In genomic region chr20:44023515-44024371, GRCh38 we compare ENCODE assay signal across 28 cellular contexts.
A peak's percentile ranks its signal among the peaks of the same experiment; 100 is the strongest.
DNase-seq lines count a peak whose midpoint lies in the region; ATAC-seq and TF ChIP-seq lines count a peak whose summit lies in the region.
"Had no signal": no experiment of that assay in that cellular context is flagged by ENCODE, and none has a peak within 500 bp of the region (broad histone marks: within the 10 kb centered on the region; RNA-seq: fewer than 3 reads in every experiment).

No MANE protein-coding gene starts in this region.

- DNase-seq in activated CD8-positive, alpha-beta memory T cell treated with anti-CD3 and anti-CD28 coated beads, Interleukin-2, amount 50 U/mL, for 48 hours, result peak; percentile 47
- no peak for DNase-seq in activated CD8-positive, alpha-beta memory T cell treated with anti-CD3 and anti-CD28 coated beads, Interleukin-2, amount 50 U/mL, for 4 hours
- DNase-seq in RPMI8226 (peak; percentile 20), left lobe of liver (ENCODE audit: low spot score) (peak; percentile 31), transverse colon (peak; percentile 37), pons (ENCODE audit: low spot score) (no peak), caudate nucleus (lab: John Stamatoyannopoulos, UW) (no peak), GM13977 (ENCODE audit: low spot score) (no peak)
- DNase-seq: activated CD4-positive, alpha-beta T cell treated with anti-CD3 and anti-CD28 coated beads for 4 hours; activated naive CD4-positive, alpha-beta T cell treated with anti-CD3 and anti-CD28 coated beads, Interleukin-2, amount 10 ng/mL, durations not matched to agents 7 days and 5 days; activated T-cell treated with anti-CD3 and anti-CD28 coated beads, Interleukin-2, amount 50 U/mL, for 48 hours; CD4-positive, alpha-beta T cell; cerebellar nuclear complex; gastrocnemius medialis; NCI-H1436; NCI-H2081; NCI-H2227 treated with DMSO at 0.1 percent for 48 hours; NCI-H526; nephron progenitor cell; stimulated activated CD4-positive, alpha-beta T cell treated with anti-CD3 and anti-CD28 coated beads, Interleukin-1b, Interleukin-23, amount 100 ng/mL, for 48 hours; stimulated activated naive CD4-positive, alpha-beta T cell treated with Interleukin-2 at 50 U/mL for 16 hours had no signal

- peaks cover 9 to 24% (median 15%) of the 10 kb centered on the region in 4 donors for H3K4me1 ChIP-seq in transverse colon
- H3K4me1 ChIP-seq: parathyroid adenoma, right atrium auricular region had no signal

- no peaks in the 10 kb centered on the region for H3K36me3 ChIP-seq in transverse colon
- H3K36me3 ChIP-seq: adrenal gland, gastrocnemius medialis, right atrium auricular region, thoracic aorta, vagina had no signal

- H3K27me3 ChIP-seq in transverse colon, result no peaks in the 10 kb centered on the region
- H3K27me3 ChIP-seq: adrenal gland, gastrocnemius medialis, right atrium auricular region, vagina had no signal

- no peak overlapping the region for H3K4me3 ChIP-seq in transverse colon
- H3K4me3 ChIP-seq: adrenal gland, gastrocnemius medialis, right atrium auricular region, thoracic aorta, vagina had no signal

- intact Hi-C loops in transverse colon (cut with DNase I; ENCODE audit: low total_unique reads), result no loop called here

- no peaks in the 10 kb centered on the region for H3K9me3 ChIP-seq in transverse colon
- H3K9me3 ChIP-seq: adrenal gland, gastrocnemius medialis, right atrium auricular region, thoracic aorta, vagina had no signal

- no peak for ATAC-seq in left lobe of liver
- ATAC-seq: gastrocnemius medialis, HepG2 had no signal

- in situ Hi-C loops in transverse colon (cut with MboI; ENCODE audit: low pct_ligation_motif_present in 1 of 4, low pct_unique_long_range_greater_than_20kb in 1 of 4, low sequenced_read_pairs in 3 of 4) (no loop called here), GM13977 (cut with MboI; ENCODE audit: low pct_unique_long_range_greater_than_20kb, low sequenced_read_pairs, unreplicated experiment) (no loop called here)

- TF ChIP-seq CTCF in transverse colon (IDR thresholded peaks at IDR 0.05) (no peak), GM13977 (IDR thresholded peaks at IDR 0.05; ENCODE audit: extremely low read depth, insufficient read depth, missing control alignments) (no peak)

- WGBS in transverse colon (ENCODE audit: low coverage in 1 of 2), 2 donors, result 45 to 54% methylated on average over 4 to 10 of the region's 10 CpGs

- H3K27ac ChIP-seq in transverse colon (peak overlapping the region in 1 of 4 donors; percentile 12), caudate nucleus (ENCODE audit: low read depth, low read length) (no peak overlapping the region)
- H3K27ac ChIP-seq: adrenal gland, gastrocnemius medialis, HL-60, parathyroid adenoma, right atrium auricular region, thoracic aorta, vagina had no signal

- no peak for TF ChIP-seq POLR2A in transverse colon (IDR thresholded peaks at IDR 0.05)

- TF ChIP-seq EP300 in transverse colon (IDR thresholded peaks at IDR 0.05; ENCODE audit: low read depth), result no peak

Comparison
In these comparisons a context has a peak if more than half of its experiments do, and no peak if none do; other contexts are left out.
1. DNase-seq: peak in activated CD8-positive, alpha-beta memory T cell treated with anti-CD3 and anti-CD28 coated beads, Interleukin-2, amount 50 U/mL, for 48 hours (single experiment), RPMI8226 (single experiment), left lobe of liver (single experiment) and transverse colon (single experiment); none in activated CD8-positive, alpha-beta memory T cell treated with anti-CD3 and anti-CD28 coated beads, Interleukin-2, amount 50 U/mL, for 4 hours (single experiment), pons (single experiment), caudate nucleus (0 of 61) and GM13977 (single experiment).